In genomic region chr12:111616177-111616623, GRCh38 we compare ENCODE assay signal across 1 cellular context.
TF ChIP-seq lines count a peak whose summit lies in the region.

No MANE protein-coding gene starts in this region.

TF ChIP-seq in HepG2, 621 proteins besides CTCF, POLR2A, EP300 and RAD21 (continued from another document):
- TF ChIP-seq ARID3A (IDR thresholded peaks at IDR 0.05; ENCODE audit: low read depth, low read length) (peak; percentile 76), ARID5B (CRISPR knock-in tag; IDR thresholded peaks at IDR 0.05) (0 out of 2 replicates have a peak, but pooled peaks have one; percentile 9), SOX13 (IDR thresholded peaks at IDR 0.05) (no peak), SOX13 (CRISPR knock-in tag; conservative IDR thresholded peaks at IDR 0.05 in 1 of 2, IDR thresholded peaks at IDR 0.05 in 1 of 2) (peak in 1 of 2 experiments; percentile 59; a peak in 2 of 4 replicates), TCF7L2 (IDR thresholded peaks at IDR 0.05; ENCODE audit: low read depth, low read length) (peak; percentile 42; the same call in 1 of the 2 replicates), ARNTL (CRISPR knock-in tag; IDR thresholded peaks at IDR 0.05) (no peak), ZNF430 (CRISPR knock-in tag; IDR thresholded peaks at IDR 0.05) (0 out of 2 replicates have a peak, but pooled peaks have one; percentile 21), SOX6 (IDR thresholded peaks at IDR 0.05) (no peak), SOX6 (CRISPR knock-in tag; IDR thresholded peaks at IDR 0.05) (peak; percentile 19; the same call in 1 of the 2 replicates), ZNF281 (CRISPR knock-in tag; IDR thresholded peaks at IDR 0.05; ENCODE audit: borderline replicate concordance) (0 out of 2 replicates have a peak, but pooled peaks have one; percentile 8), ZFP90 (CRISPR knock-in tag; IDR thresholded peaks at IDR 0.05; ENCODE audit: borderline replicate concordance) (no peak), ZGPAT (CRISPR knock-in tag; IDR thresholded peaks at IDR 0.05) (0 out of 2 replicates have a peak, but pooled peaks have one; percentile 22), SIX4 (CRISPR knock-in tag; IDR thresholded peaks at IDR 0.05) (peak; percentile 78), ZMYM2 (CRISPR knock-in tag; IDR thresholded peaks at IDR 0.05) (0 out of 2 replicates have a peak, but pooled peaks have one; percentile 23), SRF (IDR thresholded peaks at IDR 0.05; ENCODE audit: low read depth, low read length) (peak; percentile 50; the same call in 1 of the 2 replicates), NCOA2 (CRISPR knock-in tag; IDR thresholded peaks at IDR 0.05) (0 out of 2 replicates have a peak, but pooled peaks have one; percentile 19), EZH2 (conservative IDR thresholded peaks at IDR 0.05; ENCODE audit: low read depth, low read length) (no peak), ELF3 (CRISPR knock-in tag; IDR thresholded peaks at IDR 0.05) (0 out of 2 replicates have a peak, but pooled peaks have one; percentile 15)
